In the genomic region with DNA sequence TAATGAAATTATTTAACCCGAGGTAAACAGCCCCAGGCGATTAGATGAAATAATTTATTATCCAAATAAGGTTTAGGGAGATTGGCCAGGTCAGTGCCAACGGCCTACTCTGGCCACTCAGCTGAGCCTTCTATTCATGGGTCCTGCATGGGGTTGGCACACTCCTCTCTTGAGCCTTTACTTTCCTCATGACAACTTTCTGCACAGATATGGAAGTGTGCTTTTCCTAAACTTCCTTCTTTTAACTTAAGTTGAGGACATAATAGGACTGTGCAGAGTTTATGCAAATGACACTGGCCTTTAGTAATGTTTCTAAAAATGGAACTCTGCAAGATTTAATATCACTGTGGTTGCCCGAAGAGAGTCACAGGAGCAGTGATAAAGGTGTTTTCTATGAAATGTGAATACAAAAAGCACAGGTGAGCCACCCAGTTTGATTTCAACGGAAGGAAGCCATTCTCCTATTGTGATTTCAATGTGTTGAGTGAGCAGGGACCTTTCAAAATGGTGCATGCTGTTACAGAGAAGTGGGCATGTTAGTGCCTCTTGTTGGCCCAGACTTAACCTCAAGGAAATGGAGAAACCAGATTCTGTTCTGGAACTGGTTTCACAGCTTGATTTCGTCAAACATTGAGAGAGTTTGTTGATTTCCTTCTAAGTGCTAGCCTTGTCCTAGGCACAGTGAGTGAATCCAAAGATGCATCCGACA, we compare ENCODE assay signal across 28 cellular contexts. TPM values are rescaled to one million over a fixed set of nuclear protein-coding genes. Genes with fewer than 3 reads are reported as not detected.
"Had no signal": no experiment of that assay in that cellular context is flagged by ENCODE, and none has a peak within 500 bp of the region (broad histone marks: within the 10 kb centered on the region; RNA-seq: fewer than 3 reads in every experiment).

No MANE protein-coding gene starts in this region.

- H3K9me3 ChIP-seq: gastrocnemius medialis, mucosa of descending colon, thyroid gland had no signal

- ATAC-seq: activated CD4-positive, CD25-positive, alpha-beta regulatory T cell treated with anti-CD3 and anti-CD28 coated beads, Interleukin-2, amount 50 U/mL, for 24 hours; activated naive CD8-positive, alpha-beta T cell treated with anti-CD3 and anti-CD28 coated beads, Interleukin-2, amount 50 U/mL, for 24 hours; gastrocnemius medialis; mucosa of descending colon had no signal

- H3K36me3 ChIP-seq: brain microvascular endothelial cell, gastrocnemius medialis, left ventricle myocardium inferior, thyroid gland had no signal

- H3K27ac Mint-ChIP-seq: activated naive CD4-positive, alpha-beta T cell treated with anti-CD3 and anti-CD28 coated beads, Interleukin-2, amount 10 ng/mL, durations not matched to agents 7 days and 5 days; activated naive CD8-positive, alpha-beta T cell treated with anti-CD3 and anti-CD28 coated beads, Interleukin-2, amount 50 U/mL, for 24 hours; memory B cell; naive B cell had no signal

- H3K9me3 Mint-ChIP-seq: activated naive CD4-positive, alpha-beta T cell treated with anti-CD3 and anti-CD28 coated beads, Interleukin-2, amount 10 ng/mL, durations not matched to agents 7 days and 5 days; activated naive CD8-positive, alpha-beta T cell treated with anti-CD3 and anti-CD28 coated beads, Interleukin-2, amount 50 U/mL, for 24 hours; central memory CD8-positive, alpha-beta T cell had no signal

- H3K4me3 ChIP-seq: coronary artery, gastrocnemius medialis, left ventricle myocardium inferior, mucosa of descending colon, thyroid gland had no signal

- H3K27me3 ChIP-seq: brain microvascular endothelial cell, gastrocnemius medialis, thyroid gland had no signal

- H3K27me3 Mint-ChIP-seq: activated naive CD8-positive, alpha-beta T cell treated with anti-CD3 and anti-CD28 coated beads, Interleukin-2, amount 50 U/mL, for 24 hours; central memory CD8-positive, alpha-beta T cell; naive B cell had no signal

- H3K27ac ChIP-seq: brain microvascular endothelial cell, coronary artery, gastrocnemius medialis, left ventricle myocardium inferior, parathyroid adenoma, thyroid gland had no signal

- H3K36me3 Mint-ChIP-seq: activated naive CD4-positive, alpha-beta T cell treated with anti-CD3 and anti-CD28 coated beads, Interleukin-2, amount 10 ng/mL, durations not matched to agents 7 days and 5 days had no signal

- H2AFZ ChIP-seq: parathyroid adenoma had no signal

- H3K79me2 ChIP-seq: parathyroid adenoma had no signal

- DNase-seq: activated CD4-positive, alpha-beta T cell treated with anti-CD3 and anti-CD28 coated beads, Interleukin-2, amount 50 U/mL, for 1 hour; activated CD8-positive, alpha-beta memory T cell treated with anti-CD3 and anti-CD28 coated beads for 24 hours; activated CD8-positive, alpha-beta memory T cell treated with anti-CD3 and anti-CD28 coated beads, Interleukin-2, amount 50 U/mL, for 48 hours; activated effector memory CD4-positive, alpha-beta T cell treated with Interleukin-2 at 50 U/mL for 16 hours; activated naive CD4-positive, alpha-beta T cell treated with anti-CD3 and anti-CD28 coated beads, Interleukin-2, amount 10 ng/mL, durations not matched to agents 7 days and 5 days; activated naive CD8-positive, alpha-beta T cell treated with anti-CD3 and anti-CD28 coated beads, Interleukin-2, amount 50 U/mL, for 24 hours; activated T-cell treated with anti-CD3 and anti-CD28 coated beads, Interleukin-2, amount 50 U/mL, for 48 hours; aorta; brain microvascular endothelial cell; gastrocnemius medialis; head of caudate nucleus; kidney; left ventricle myocardium inferior; mucosa of descending colon; naive B cell; stimulated activated CD4-positive, alpha-beta T cell treated with anti-CD3 and anti-CD28 coated beads, Interleukin-12 subunit alpha, Interleukin-12 subunit beta, amount 100 ng/mL, for 4 hours; stimulated activated CD4-positive, alpha-beta T cell treated with anti-CD3 and anti-CD28 coated beads, Interleukin-1b, Interleukin-23, amount 100 ng/mL, for 48 hours; stimulated activated CD8-positive, alpha-beta memory T cell treated with anti-CD3 and anti-CD28 coated beads, Interleukin-4, amount 100 ng/mL, for 48 hours; stimulated activated naive CD4-positive, alpha-beta T cell; T1000; thyroid gland had no signal

- H3K4me1 Mint-ChIP-seq: activated naive CD4-positive, alpha-beta T cell treated with anti-CD3 and anti-CD28 coated beads, Interleukin-2, amount 10 ng/mL, durations not matched to agents 7 days and 5 days; activated naive CD8-positive, alpha-beta T cell treated with anti-CD3 and anti-CD28 coated beads, Interleukin-2, amount 50 U/mL, for 24 hours; central memory CD8-positive, alpha-beta T cell had no signal

- H3K9ac ChIP-seq: parathyroid adenoma had no signal

- H3K4me1 ChIP-seq: left ventricle myocardium inferior, parathyroid adenoma, thyroid gland had no signal

- H3K4me3 Mint-ChIP-seq: activated naive CD4-positive, alpha-beta T cell treated with anti-CD3 and anti-CD28 coated beads, Interleukin-2, amount 10 ng/mL, durations not matched to agents 7 days and 5 days; activated naive CD8-positive, alpha-beta T cell treated with anti-CD3 and anti-CD28 coated beads, Interleukin-2, amount 50 U/mL, for 24 hours; central memory CD8-positive, alpha-beta T cell; memory B cell; naive B cell had no signal

RNA-seq across cellular contexts. Expression of a gene that starts 55.7 kb away (rescaled TPM):
- total RNA-seq: aorta; gastrocnemius medialis; kidney; left ventricle myocardium inferior; mucosa of descending colon; T-helper 1 cell treated with Interleukin-12 subunit alpha and Interleukin-12 subunit beta and Interleukin-4 antibody, amounts not matched to agents 30 ng/mL and 1 ng/mL, for 36 hours; thyroid gland had no signal
- polyA plus RNA-seq: aorta, esophagus had no signal
